In genomic region chr13:106417467-106418110, GRCh38 we compare ENCODE assay signal across 21 cellular contexts.
DNase-seq lines count a peak whose midpoint lies in the region; ATAC-seq, FAIRE-seq and TF ChIP-seq lines count a peak whose summit lies in the region.
"Had no signal": no experiment of that assay in that cellular context is flagged by ENCODE, and none has a peak within 500 bp of the region (broad histone marks: within the 10 kb centered on the region; RNA-seq: fewer than 3 reads in every experiment).

No MANE protein-coding gene starts in this region.

- DNase-seq in activated CD8-positive, alpha-beta memory T cell treated with anti-CD3 and anti-CD28 coated beads, Interleukin-2, amount 10 ng/mL, durations not matched to agents 7 days and 5 days = no peak
- no peak for DNase-seq in activated CD8-positive, alpha-beta memory T cell treated with anti-CD3 and anti-CD28 coated beads for 24 hours
- DNase-seq in iPS-NIHi7 (ENCODE audit: extremely low spot score) (peak; percentile 31), small intestine (peak; percentile 68), coronary artery (ENCODE audit: low spot score) (no peak), mucosa of gallbladder (ENCODE audit: low spot score) (no peak)
- DNase-seq: activated CD4-positive, alpha-beta T cell treated with anti-CD3 and anti-CD28 coated beads for 36 hours; activated naive CD4-positive, alpha-beta T cell; CD4-positive, CD25-positive, alpha-beta regulatory T cell; Kasumi-1; kidney glomerular epithelial cell; mesenchymal stem cell; NCI-H1436 treated with DMSO at 0.1 percent for 48 hours; NCI-H82; stimulated activated CD4-positive, alpha-beta T cell treated with anti-CD3 and anti-CD28 coated beads, Interleukin-15, amount 100 ng/mL, for 24 hours had no signal

- H3K4me3 ChIP-seq in OCI-LY3 (ENCODE audit: low read length) = 0 out of 2 replicates have a peak overlapping the region, but pooled peaks have one; percentile 1
- H3K4me3 ChIP-seq in small intestine (ENCODE audit: low read depth in 1 of 2, low read length in 2 of 2) = no peak overlapping the region
- H3K4me3 ChIP-seq in coronary artery = no peak overlapping the region
- H3K4me3 ChIP-seq: ascending aorta had no signal

- no peaks in the 10 kb centered on the region for H4K20me1 ChIP-seq in OCI-LY3 (ENCODE audit: insufficient read depth, low read length)

- 20 to 58% (median 32%) methylated on average over 16 of the region's 16 CpGs for WGBS in small intestine, 3 donors

- no peaks in the 10 kb centered on the region for H3K36me3 ChIP-seq in OCI-LY3 (replicated peaks; ENCODE audit: low read depth, low read length)
- H3K36me3 ChIP-seq in small intestine (ENCODE audit: control insufficient read depth in 2 of 2, insufficient read depth in 2 of 2, low read length in 2 of 2) = no peaks in the 10 kb centered on the region
- H3K36me3 ChIP-seq: ascending aorta had no signal

- CTCF ChIA-PET in activated CD8-positive, alpha-beta memory T cell treated with anti-CD3 and anti-CD28 coated beads, Interleukin-2, amount 10 ng/mL, durations not matched to agents 7 days and 5 days (lab: Charles Lee) = no interaction called here

- H3K27me3 ChIP-seq in OCI-LY3 (ENCODE audit: low read depth, low read length) (no peaks in the 10 kb centered on the region), small intestine (ENCODE audit: control insufficient read depth in 2 of 2, insufficient read depth in 2 of 2, low read length in 2 of 2) (no peaks in the 10 kb centered on the region)
- H3K27me3 ChIP-seq: ascending aorta had no signal

- H2AFZ ChIP-seq in OCI-LY3 (ENCODE audit: low read depth, low read length) = peak overlapping the region; percentile 47; the same call in 1 of the 2 replicates

- no peak overlapping the region for H3K4me2 ChIP-seq in OCI-LY3 (ENCODE audit: low read length)

- FAIRE-seq in small intestine (lab: Jason Lieb, UNC) = no peak
- FAIRE-seq: A204.1 had no signal

- H3K27ac ChIP-seq in OCI-LY3 (ENCODE audit: low read length) (no peak overlapping the region), small intestine (ENCODE audit: low read depth in 1 of 2, low read length in 1 of 2) (no peak overlapping the region), coronary artery (no peak overlapping the region)
- H3K27ac ChIP-seq: ascending aorta had no signal

- no peaks in the 10 kb centered on the region for H3K36me3 Mint-ChIP-seq in activated CD8-positive, alpha-beta memory T cell treated with anti-CD3 and anti-CD28 coated beads, Interleukin-2, amount 10 ng/mL, durations not matched to agents 7 days and 5 days
- H3K36me3 Mint-ChIP-seq: CD4-positive, CD25-positive, alpha-beta regulatory T cell; stimulated activated memory B cell treated with anti-CD40 and anti-IgM and Interleukin-4, amounts not matched to agents 10 μg/mL and 1 μg/mL and 100 μg/mL, for 72 hours had no signal

- ATAC-seq in activated CD8-positive, alpha-beta memory T cell treated with anti-CD3 and anti-CD28 coated beads, Interleukin-2, amount 10 ng/mL, durations not matched to agents 7 days and 5 days = no peak
- ATAC-seq in GM19452 (IDR thresholded peaks at IDR 0.05; ENCODE audit: unreplicated experiment) = no peak
- ATAC-seq: activated CD4-positive, alpha-beta T cell treated with anti-CD3 and anti-CD28 coated beads for 36 hours; Panc1; stimulated activated memory B cell treated with anti-CD40 and anti-IgM and Interleukin-4, amounts not matched to agents 10 μg/mL and 1 μg/mL and 100 μg/mL, for 72 hours had no signal

- peak overlapping the region; percentile 10 for H3K4me3 Mint-ChIP-seq in activated CD8-positive, alpha-beta memory T cell treated with anti-CD3 and anti-CD28 coated beads, Interleukin-2, amount 10 ng/mL, durations not matched to agents 7 days and 5 days
- H3K4me3 Mint-ChIP-seq: activated CD4-positive, alpha-beta T cell treated with anti-CD3 and anti-CD28 coated beads for 36 hours; CD4-positive, CD25-positive, alpha-beta regulatory T cell; stimulated activated memory B cell treated with anti-CD40 and anti-IgM and Interleukin-4, amounts not matched to agents 10 μg/mL and 1 μg/mL and 100 μg/mL, for 72 hours had no signal

- no peaks in the 10 kb centered on the region for H3K79me2 ChIP-seq in OCI-LY3 (ENCODE audit: low read length)

- H3K4me1 Mint-ChIP-seq in activated CD8-positive, alpha-beta memory T cell treated with anti-CD3 and anti-CD28 coated beads, Interleukin-2, amount 10 ng/mL, durations not matched to agents 7 days and 5 days = no peaks in the 10 kb centered on the region

- H3K4me1 ChIP-seq in OCI-LY3 (ENCODE audit: low read length) = no peaks in the 10 kb centered on the region
- H3K4me1 ChIP-seq in small intestine (ENCODE audit: control insufficient read depth in 2 of 2, insufficient read depth in 1 of 2, low read depth in 1 of 2, low read length in 1 of 2) = no peaks in the 10 kb centered on the region
- H3K4me1 ChIP-seq: ascending aorta had no signal

- H3K27ac Mint-ChIP-seq in activated CD8-positive, alpha-beta memory T cell treated with anti-CD3 and anti-CD28 coated beads, Interleukin-2, amount 10 ng/mL, durations not matched to agents 7 days and 5 days = no peak overlapping the region
- H3K27ac Mint-ChIP-seq: activated CD4-positive, alpha-beta T cell treated with anti-CD3 and anti-CD28 coated beads for 36 hours; stimulated activated memory B cell treated with anti-CD40 and anti-IgM and Interleukin-4, amounts not matched to agents 10 μg/mL and 1 μg/mL and 100 μg/mL, for 72 hours had no signal

- no peak for TF ChIP-seq CTCF in OCI-LY3 (IDR thresholded peaks at IDR 0.05; ENCODE audit: low read depth, low read length)
- TF ChIP-seq CTCF in coronary artery (IDR thresholded peaks at IDR 0.05) = no peak

- H3K9ac ChIP-seq in OCI-LY3 (ENCODE audit: low read length) = no peak overlapping the region

- H3K27me3 Mint-ChIP-seq in activated CD8-positive, alpha-beta memory T cell treated with anti-CD3 and anti-CD28 coated beads, Interleukin-2, amount 10 ng/mL, durations not matched to agents 7 days and 5 days = peaks cover 11% of the 10 kb centered on the region

- H3K9me3 ChIP-seq in OCI-LY3 (ENCODE audit: insufficient read depth, low read length) (no peaks in the 10 kb centered on the region), small intestine (ENCODE audit: control insufficient read depth, low read depth) (no peaks in the 10 kb centered on the region)
- H3K9me3 ChIP-seq: ascending aorta had no signal

- no peaks in the 10 kb centered on the region for H3K9me3 Mint-ChIP-seq in activated CD8-positive, alpha-beta memory T cell treated with anti-CD3 and anti-CD28 coated beads, Interleukin-2, amount 10 ng/mL, durations not matched to agents 7 days and 5 days (ENCODE audit: low read depth)
- H3K9me3 Mint-ChIP-seq: stimulated activated memory B cell treated with anti-CD40 and anti-IgM and Interleukin-4, amounts not matched to agents 10 μg/mL and 1 μg/mL and 100 μg/mL, for 72 hours had no signal

Comparison
In these comparisons a context has a peak if more than half of its experiments do, and no peak if none do; other contexts are left out.
1. DNase-seq: peak in iPS-NIHi7 (single experiment) and small intestine (single experiment); none in activated CD8-positive, alpha-beta memory T cell treated with anti-CD3 and anti-CD28 coated beads, Interleukin-2, amount 10 ng/mL, durations not matched to agents 7 days and 5 days (single experiment), activated CD8-positive, alpha-beta memory T cell treated with anti-CD3 and anti-CD28 coated beads for 24 hours (single experiment), coronary artery (single experiment) and mucosa of gallbladder (single experiment).